Comparison of ENCODE assay signal across 1 cellular context in genomic region chr1:97778718-97779117, GRCh38.
TF ChIP-seq lines count a peak whose summit lies in the region.

No MANE protein-coding gene starts in this region.

TF ChIP-seq in endothelial cell of umbilical vein, 7 proteins besides CTCF, POLR2A, EP300 and RAD21 (continued from another document):
- TF ChIP-seq, protein P1, sequence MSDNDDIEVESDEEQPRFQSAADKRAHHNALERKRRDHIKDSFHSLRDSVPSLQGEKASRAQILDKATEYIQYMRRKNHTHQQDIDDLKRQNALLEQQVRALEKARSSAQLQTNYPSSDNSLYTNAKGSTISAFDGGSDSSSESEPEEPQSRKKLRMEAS (IDR thresholded peaks at IDR 0.05; ENCODE audit: insufficient read depth, insufficient read length): no peak
- TF ChIP-seq JUN (IDR thresholded peaks at IDR 0.05; ENCODE audit: borderline replicate concordance, insufficient read depth, insufficient read length, low read depth) (no peak), EZH2 (IDR thresholded peaks at IDR 0.05; ENCODE audit: borderline replicate concordance, low read depth, low read length, severe bottlenecking) (no peak), FOS (IDR thresholded peaks at IDR 0.05; ENCODE audit: borderline replicate concordance, insufficient read depth, low read length) (no peak), GATA2 (IDR thresholded peaks at IDR 0.05; ENCODE audit: insufficient read depth, insufficient read length, low read depth, low read length) (no peak)
TF ChIP-seq in endothelial cell of umbilical vein: peak in this region for 0.
